8 cellular contexts compared by ENCODE assay signal in the genomic region with DNA sequence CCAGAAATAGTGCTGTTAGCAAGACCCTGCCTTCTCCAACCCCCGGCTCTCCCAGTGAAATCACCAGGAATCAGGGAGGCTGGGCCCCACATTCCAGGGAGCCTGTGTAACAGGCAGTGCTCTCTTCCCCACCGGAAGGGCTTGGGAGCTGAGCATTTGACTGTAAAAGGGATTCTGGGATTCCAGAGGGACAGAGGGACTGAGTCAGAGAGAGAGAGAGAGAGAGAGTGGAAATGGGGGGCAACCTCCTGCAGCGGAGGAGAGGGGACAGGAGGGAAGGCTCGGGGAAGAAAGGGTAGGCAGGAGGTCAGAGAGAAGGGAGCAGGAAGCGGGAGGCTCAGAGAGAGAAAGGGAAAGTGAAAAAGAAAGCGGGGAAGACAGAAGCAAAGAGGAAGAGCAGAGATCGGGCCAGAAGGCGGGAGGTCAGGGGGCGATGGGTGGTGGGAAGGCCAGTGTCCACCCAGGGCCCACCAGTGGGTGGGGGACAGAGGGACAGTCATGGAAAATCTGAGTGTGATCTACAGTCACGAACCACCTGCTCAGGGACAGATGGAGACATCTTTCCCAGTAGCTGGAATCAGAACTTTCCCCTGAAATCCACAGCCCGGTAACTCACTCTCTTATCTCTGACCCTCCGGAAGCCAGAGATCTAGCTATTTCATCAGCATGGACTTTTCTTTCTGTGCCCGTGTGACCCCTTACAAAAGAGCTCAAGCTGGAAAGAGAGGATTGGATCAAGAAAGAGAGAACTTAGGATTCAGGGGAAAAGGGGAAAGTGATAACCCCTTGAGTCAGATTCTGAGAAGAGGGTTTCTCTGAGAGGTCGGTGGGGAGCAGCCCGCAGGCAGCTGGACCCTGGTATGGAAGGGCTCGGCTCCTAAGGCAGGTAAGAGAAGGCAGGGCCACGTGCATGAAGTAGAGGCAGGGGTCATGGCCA. TPM values are rescaled to one million over a fixed set of nuclear protein-coding genes. Genes with fewer than 3 reads are reported as not detected.
A peak's percentile ranks its signal among the peaks of the same experiment; 100 is the strongest.
DNase-seq lines count a peak whose midpoint lies in the region; ATAC-seq and TF ChIP-seq lines count a peak whose summit lies in the region.

No MANE protein-coding gene starts in this region.

- peak overlapping the region; percentile 78; the same call in 1 of the 2 replicates for H3K27ac Mint-ChIP-seq in GM23338
- peak overlapping the region; percentile 72 for H3K27ac Mint-ChIP-seq in activated CD8-positive, alpha-beta T cell treated with anti-CD3 and anti-CD28 coated beads, Interleukin-2, amount 10 ng/mL, durations not matched to agents 7 days and 5 days
- H3K27ac Mint-ChIP-seq in naive thymus-derived CD8-positive, alpha-beta T cell = peak overlapping the region in 2 of 10 donors; percentile 29 to 89

- H3K9me3 Mint-ChIP-seq in GM23338 = peaks cover 8% of the 10 kb centered on the region
- no peaks in the 10 kb centered on the region for H3K9me3 Mint-ChIP-seq in activated CD8-positive, alpha-beta T cell treated with anti-CD3 and anti-CD28 coated beads, Interleukin-2, amount 10 ng/mL, durations not matched to agents 7 days and 5 days (ENCODE audit: insufficient read depth)
- H3K9me3 Mint-ChIP-seq in naive thymus-derived CD8-positive, alpha-beta T cell = no peaks in the 10 kb centered on the region

- H4K20me1 ChIP-seq in GM23338 (replicated peaks; ENCODE audit: insufficient read depth) = no peaks in the 10 kb centered on the region

- no peak for TF ChIP-seq POLR2A in heart left ventricle (IDR thresholded peaks at IDR 0.05)

- H3K4me2 ChIP-seq in GM23338 = peak overlapping the region; percentile 53

- 0 out of 2 replicates have a peak, but pooled peaks cover 10% of the 10 kb centered on the region for H3F3A ChIP-seq in GM23338 (replicated peaks; ENCODE audit: low read depth)

- no peaks in the 10 kb centered on the region for H3K9me2 ChIP-seq in GM23338 (ENCODE audit: insufficient read depth)

- H3K27me3 ChIP-seq in GM23338 (ENCODE audit: insufficient read depth) (no peaks in the 10 kb centered on the region), heart left ventricle (no peaks in the 10 kb centered on the region), rectal smooth muscle tissue (ENCODE audit: control insufficient read depth, insufficient read depth, low read length) (no peaks in the 10 kb centered on the region)

- CTCF ChIA-PET in activated CD8-positive, alpha-beta T cell treated with anti-CD3 and anti-CD28 coated beads, Interleukin-2, amount 10 ng/mL, durations not matched to agents 7 days and 5 days (lab: Charles Lee) = interaction anchor here (1.0 to 7.2 kb wide), 7 partner anchors 12 to 270 kb away, joined by 3 to 51 read pairs (median 5); a partner anchor contains a TSS

- no peak overlapping the region for H3K4me3 ChIP-seq in GM23338
- peak overlapping the region in 10 of 12 donors; percentile 28 to 56 (median 46) for H3K4me3 ChIP-seq in heart left ventricle
- peak overlapping the region; percentile 53 for H3K4me3 ChIP-seq in rectal smooth muscle tissue (ENCODE audit: low read length)

- ATAC-seq in GM23338 (peak; percentile 64), heart left ventricle (peak; percentile 66 to 82 (median 82)), GM21528 (IDR thresholded peaks at IDR 0.05; ENCODE audit: low FRiP score, unreplicated experiment) (no peak), GM21786 (IDR thresholded peaks at IDR 0.05; ENCODE audit: unreplicated experiment) (no peak)
- ATAC-seq in activated CD8-positive, alpha-beta T cell treated with anti-CD3 and anti-CD28 coated beads, Interleukin-2, amount 10 ng/mL, durations not matched to agents 7 days and 5 days = no peak
- no peak for ATAC-seq in naive thymus-derived CD8-positive, alpha-beta T cell

- H3K4me1 Mint-ChIP-seq in GM23338 = peaks cover 23% of the 10 kb centered on the region
- H3K4me1 Mint-ChIP-seq in activated CD8-positive, alpha-beta T cell treated with anti-CD3 and anti-CD28 coated beads, Interleukin-2, amount 10 ng/mL, durations not matched to agents 7 days and 5 days (ENCODE audit: low read depth) = peaks cover 49% of the 10 kb centered on the region
- peaks cover 20 to 40% (median 33%) of the 10 kb centered on the region in 4 donors for H3K4me1 Mint-ChIP-seq in naive thymus-derived CD8-positive, alpha-beta T cell

- DNase-seq in 8988T (peak; percentile 65), GM23338 (ENCODE audit: low spot score) (peak; percentile 85), heart left ventricle (peak; percentile 84 to 92 (median 85))
- DNase-seq in activated CD8-positive, alpha-beta T cell treated with anti-CD3 and anti-CD28 coated beads, Interleukin-2, amount 10 ng/mL, durations not matched to agents 7 days and 5 days = no peak
- no peak for DNase-seq in naive thymus-derived CD8-positive, alpha-beta T cell

- H3K9me3 ChIP-seq in heart left ventricle = no peaks in the 10 kb centered on the region

- H3K36me3 ChIP-seq in GM23338 (ENCODE audit: insufficient read depth) (no peaks in the 10 kb centered on the region), heart left ventricle (no peaks in the 10 kb centered on the region), rectal smooth muscle tissue (ENCODE audit: control insufficient read depth, insufficient read depth, low read length) (no peaks in the 10 kb centered on the region)

- H3K9ac ChIP-seq in rectal smooth muscle tissue (ENCODE audit: low read length) = no peak overlapping the region

- intact Hi-C loops in heart left ventricle (cut with DNase I) = no loop called here

- H3K36me3 Mint-ChIP-seq in GM23338 (ENCODE audit: low read depth) = peaks cover 10% of the 10 kb centered on the region; the same call in 1 of the 3 replicates
- peaks cover 4% of the 10 kb centered on the region for H3K36me3 Mint-ChIP-seq in activated CD8-positive, alpha-beta T cell treated with anti-CD3 and anti-CD28 coated beads, Interleukin-2, amount 10 ng/mL, durations not matched to agents 7 days and 5 days (ENCODE audit: low read depth)
- no peaks in the 10 kb centered on the region for H3K36me3 Mint-ChIP-seq in naive thymus-derived CD8-positive, alpha-beta T cell

- POLR2A ChIA-PET in activated CD8-positive, alpha-beta T cell treated with anti-CD3 and anti-CD28 coated beads, Interleukin-2, amount 10 ng/mL, durations not matched to agents 7 days and 5 days (lab: Charles Lee) = no interaction called here
- POLR2A ChIA-PET in naive thymus-derived CD8-positive, alpha-beta T cell (lab: Charles Lee) = no interaction called here

- no peaks in the 10 kb centered on the region for H3K79me2 ChIP-seq in GM23338 (replicated peaks; ENCODE audit: insufficient read depth)

- 0 out of 2 replicates have a peak overlapping the region, but pooled peaks have one; percentile 64 for H3K27ac ChIP-seq in GM23338 (ENCODE audit: low read depth)
- H3K27ac ChIP-seq in heart left ventricle = peak overlapping the region; percentile 67 to 93 (median 84)
- peak overlapping the region; percentile 84 for H3K27ac ChIP-seq in rectal smooth muscle tissue (ENCODE audit: low read depth, low read length)

- 21 to 26% (median 23%) methylated on average over 17 of the region's 17 CpGs for WGBS in heart left ventricle, 4 donors

- peak overlapping the region; percentile 11; the same call in 1 of the 3 replicates for H3K4me3 Mint-ChIP-seq in GM23338
- peak overlapping the region; percentile 44 for H3K4me3 Mint-ChIP-seq in activated CD8-positive, alpha-beta T cell treated with anti-CD3 and anti-CD28 coated beads, Interleukin-2, amount 10 ng/mL, durations not matched to agents 7 days and 5 days
- H3K4me3 Mint-ChIP-seq in naive thymus-derived CD8-positive, alpha-beta T cell = peak overlapping the region in 5 of 10 donors; percentile 11 to 61 (median 37)

- H3K4me1 ChIP-seq in GM23338 (ENCODE audit: insufficient read depth) (peaks cover 32% of the 10 kb centered on the region; the same call in 1 of the 2 replicates), heart left ventricle (peaks cover 3 to 74% (median 54%) of the 10 kb centered on the region in 12 donors), rectal smooth muscle tissue (ENCODE audit: control insufficient read depth, insufficient read depth, low read length) (peaks cover 16% of the 10 kb centered on the region)

- H3K27me3 Mint-ChIP-seq in GM23338 (ENCODE audit: insufficient read depth, low read depth, poor library complexity) = peaks cover 24% of the 10 kb centered on the region
- peaks cover 21% of the 10 kb centered on the region for H3K27me3 Mint-ChIP-seq in activated CD8-positive, alpha-beta T cell treated with anti-CD3 and anti-CD28 coated beads, Interleukin-2, amount 10 ng/mL, durations not matched to agents 7 days and 5 days (ENCODE audit: low read depth)
- H3K27me3 Mint-ChIP-seq in naive thymus-derived CD8-positive, alpha-beta T cell = peaks cover 23 to 75% (median 34%) of the 10 kb centered on the region in 5 donors

- TF ChIP-seq CTCF in GM23338 (conservative IDR thresholded peaks at IDR 0.05; ENCODE audit: low read depth in 2 of 2) (no peak), heart left ventricle (IDR thresholded peaks at IDR 0.05) (no peak)

- peak overlapping the region; percentile 89 for H2AFZ ChIP-seq in GM23338

RNA-seq across cellular contexts. Expression of a gene that starts 4.6 kb away (rescaled TPM):
- 0.97 and 2.0 TPM in 2 replicates for total RNA-seq in GM23338 (2014; rRNA removed; shearing (Covaris generic))
- polyA plus RNA-seq in GM23338 (2016; fragmentation: Nextera tagmentation; extraction: Ambion mirVana) = 0.63 and 1.2 TPM in 2 replicates
- under 1 TPM; 0.47 to 0.58 TPM for total RNA-seq in activated CD8-positive, alpha-beta T cell treated with anti-CD3 and anti-CD28 coated beads, Interleukin-2, amount 10 ng/mL, durations not matched to agents 7 days and 5 days
- total RNA-seq in heart left ventricle = 100 to 1,000 TPM in 1 of 9 donors, 10 to 100 TPM in 4, 1 to 10 TPM in 4; 1.3 to 153 (median 13.9) TPM
- 100 to 1,000 TPM in 1 of 2 donors, 1 to 10 TPM in 1; 3.4 to 595 TPM for polyA plus RNA-seq in heart left ventricle
- under 1 TPM in 1 of 2 experiments, not detected in 1; 0.11 TPM for total RNA-seq in naive thymus-derived CD8-positive, alpha-beta T cell
- not detected for polyA plus RNA-seq in naive thymus-derived CD8-positive, alpha-beta T cell

RNA-seq across cellular contexts. Expression of a gene that starts 32.0 kb away (rescaled TPM):
- 60.6 and 62.9 TPM in 2 replicates for total RNA-seq in GM23338 (2014; rRNA removed; shearing (Covaris generic))
- polyA plus RNA-seq in GM23338 (2016; fragmentation: Nextera tagmentation; extraction: Ambion mirVana) (11.5 and 12.2 TPM in 2 replicates), heart left ventricle (10 to 100 TPM; 15.9 to 41.8 TPM)
- total RNA-seq in activated CD8-positive, alpha-beta T cell treated with anti-CD3 and anti-CD28 coated beads, Interleukin-2, amount 10 ng/mL, durations not matched to agents 7 days and 5 days = 10 to 100 TPM; 46.2 to 48.9 TPM
- 10 to 100 TPM in 8 of 9 donors, 1 to 10 TPM in 1; 9.9 to 24.5 (median 12.8) TPM for total RNA-seq in heart left ventricle
- total RNA-seq in naive thymus-derived CD8-positive, alpha-beta T cell = 1 to 10 TPM; 8.0 to 9.9 TPM
- polyA plus RNA-seq in naive thymus-derived CD8-positive, alpha-beta T cell = 1 to 10 TPM; 3.3 to 4.6 (median 3.8) TPM

RNA-seq across cellular contexts. Expression of a gene that starts 37.0 kb away (rescaled TPM):
- total RNA-seq in GM23338 (2014; rRNA removed; shearing (Covaris generic)) = 12.9 and 15.7 TPM in 2 replicates
- 8.7 and 10.0 TPM in 2 replicates for polyA plus RNA-seq in GM23338 (2016; fragmentation: Nextera tagmentation; extraction: Ambion mirVana)
- total RNA-seq in activated CD8-positive, alpha-beta T cell treated with anti-CD3 and anti-CD28 coated beads, Interleukin-2, amount 10 ng/mL, durations not matched to agents 7 days and 5 days = 10 to 100 TPM; 66.8 to 67.9 TPM
- total RNA-seq in heart left ventricle = 10 to 100 TPM in 8 of 9 donors, 1 to 10 TPM in 1; 7.9 to 37.4 (median 14.7) TPM
- polyA plus RNA-seq in heart left ventricle = 10 to 100 TPM; 10.7 to 12.7 TPM
- total RNA-seq in naive thymus-derived CD8-positive, alpha-beta T cell = 10 to 100 TPM; 67.4 to 67.7 TPM
- polyA plus RNA-seq in naive thymus-derived CD8-positive, alpha-beta T cell = 10 to 100 TPM in 2 of 3 donors, 1 to 10 TPM in 1; 3.8 to 17.9 (median 11.4) TPM

RNA-seq across cellular contexts. Expression of a gene that starts 43.1 kb away (rescaled TPM):
- total RNA-seq in GM23338 (2014; rRNA removed; shearing (Covaris generic)) = 3.3 and 4.4 TPM in 2 replicates
- polyA plus RNA-seq in GM23338 (2016; fragmentation: Nextera tagmentation; extraction: Ambion mirVana) (2.6 and 3.0 TPM in 2 replicates), heart left ventricle (under 1 TPM in 1 of 2 donors, not detected in 1; 0.14 TPM)
- total RNA-seq in activated CD8-positive, alpha-beta T cell treated with anti-CD3 and anti-CD28 coated beads, Interleukin-2, amount 10 ng/mL, durations not matched to agents 7 days and 5 days = under 1 TPM; 0.29 to 0.53 TPM
- under 1 TPM in 2 of 9 donors, not detected in 7; 0.09 to 0.19 TPM for total RNA-seq in heart left ventricle
- total RNA-seq in naive thymus-derived CD8-positive, alpha-beta T cell = not detected
- polyA plus RNA-seq in naive thymus-derived CD8-positive, alpha-beta T cell = not detected

RNA-seq across cellular contexts. Expression of a gene that starts 57.8 kb away (rescaled TPM):
- total RNA-seq in GM23338 (2014; rRNA removed; shearing (Covaris generic)) = 0.21 TPM in 1 of 2 replicates, not detected in the other
- 0.31 and 0.57 TPM in 2 replicates for polyA plus RNA-seq in GM23338 (2016; fragmentation: Nextera tagmentation; extraction: Ambion mirVana)
- not detected for total RNA-seq in activated CD8-positive, alpha-beta T cell treated with anti-CD3 and anti-CD28 coated beads, Interleukin-2, amount 10 ng/mL, durations not matched to agents 7 days and 5 days
- under 1 TPM in 1 of 9 donors, not detected in 8; 0.23 TPM for total RNA-seq in heart left ventricle
- not detected for polyA plus RNA-seq in heart left ventricle
- total RNA-seq in naive thymus-derived CD8-positive, alpha-beta T cell = not detected
- polyA plus RNA-seq in naive thymus-derived CD8-positive, alpha-beta T cell = not detected

Comparison
In these comparisons a context has a peak if more than half of its experiments do, and no peak if none do; other contexts are left out.
1. DNase-seq: peak in 8988T (single experiment), GM23338 (single experiment) and heart left ventricle (5 of 5); none in activated CD8-positive, alpha-beta T cell treated with anti-CD3 and anti-CD28 coated beads, Interleukin-2, amount 10 ng/mL, durations not matched to agents 7 days and 5 days (single experiment) and naive thymus-derived CD8-positive, alpha-beta T cell (0 of 10).
2. ATAC-seq: peak in GM23338 (single experiment) and heart left ventricle (4 of 4); none in activated CD8-positive, alpha-beta T cell treated with anti-CD3 and anti-CD28 coated beads, Interleukin-2, amount 10 ng/mL, durations not matched to agents 7 days and 5 days (single experiment), GM21528 (single experiment), naive thymus-derived CD8-positive, alpha-beta T cell (0 of 2) and GM21786 (single experiment).
3. Peak in every context shown above with its lines, with median percentiles within 50 percentile points of each other: H3K27ac ChIP-seq.